8 cellular contexts compared by ENCODE assay signal in the genomic region with DNA sequence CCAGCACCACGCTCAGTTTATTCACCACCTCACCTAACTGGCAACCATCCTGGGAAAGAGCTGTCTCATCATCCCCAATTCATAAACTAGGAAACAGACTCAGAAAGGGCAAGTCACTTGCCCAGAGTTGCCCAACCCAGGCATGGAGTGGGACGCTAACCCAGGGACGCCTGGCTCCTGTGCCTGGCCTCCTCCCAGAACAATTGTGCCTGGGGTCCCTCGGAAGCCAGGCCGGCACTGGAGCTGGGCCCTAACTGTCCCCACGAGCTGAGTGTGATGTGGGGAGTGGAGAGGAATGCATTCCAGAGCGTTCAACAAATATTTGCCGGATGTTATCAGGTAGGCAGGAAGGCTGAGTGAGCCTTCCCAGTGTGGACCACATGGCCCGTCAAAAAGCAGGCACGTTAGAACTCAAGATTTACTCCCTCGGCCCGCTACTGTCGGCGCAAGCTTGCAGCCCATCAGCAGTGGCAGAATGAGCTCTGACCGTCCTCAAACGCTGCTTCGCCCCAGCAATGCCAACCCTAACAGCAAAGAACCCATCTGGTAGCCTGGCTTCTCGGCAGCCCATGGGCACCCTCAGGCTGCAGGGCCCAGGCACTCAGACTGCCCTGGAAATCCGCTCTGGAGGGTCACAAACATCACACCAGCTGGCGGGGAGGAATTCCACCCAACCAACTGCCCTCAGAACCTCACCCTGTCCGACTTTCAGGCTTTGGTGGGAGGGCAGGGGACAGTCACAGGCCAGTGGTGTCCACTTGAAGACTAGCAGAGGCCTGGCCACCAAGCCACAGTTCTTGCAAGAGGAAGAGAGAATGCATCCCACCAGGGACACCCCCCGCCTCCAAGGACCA. TPM values are rescaled to one million over a fixed set of nuclear protein-coding genes. Genes with fewer than 3 reads are reported as not detected.
DNase-seq lines count a peak whose midpoint lies in the region; ATAC-seq and TF ChIP-seq lines count a peak whose summit lies in the region.

No MANE protein-coding gene starts in this region.

- WGBS in prostate gland: 33% methylated on average over 22 of the region's 22 CpGs

- peaks cover 45% of the 10 kb centered on the region for H3K4me1 ChIP-seq in prostate gland (replicated peaks)

- no peaks in the 10 kb centered on the region for H3K9me3 Mint-ChIP-seq in Calu3 (ENCODE audit: low read depth, unreplicated experiment)
- no peaks in the 10 kb centered on the region for H3K9me3 Mint-ChIP-seq in activated CD4-positive, alpha-beta memory T cell treated with anti-CD3 and anti-CD28 coated beads, Interleukin-2, amount 10 ng/mL, durations not matched to agents 7 days and 5 days

- no peaks in the 10 kb centered on the region for H3K9me3 ChIP-seq in prostate gland

- peak; percentile 13 for ATAC-seq in Right ventricle myocardium superior (ENCODE audit: poor library complexity)
- ATAC-seq in GM19395 (IDR thresholded peaks at IDR 0.05; ENCODE audit: unreplicated experiment): no peak

- CTCF ChIA-PET in Calu3 (lab: Charles Lee): interaction anchor here (0.8 to 2.0 kb wide), 9 partner anchors 8 to 118 kb away, joined by 3 to 9 read pairs (median 4); a partner anchor contains a TSS
- CTCF ChIA-PET in activated CD4-positive, alpha-beta memory T cell treated with anti-CD3 and anti-CD28 coated beads, Interleukin-2, amount 10 ng/mL, durations not matched to agents 7 days and 5 days (lab: Charles Lee): interaction anchor here (0.5 to 1.3 kb wide), 2 partner anchors 11 to 130 kb away, joined by 3 to 4 read pairs; a partner anchor contains a TSS

- no peak overlapping the region for H3K4me3 ChIP-seq in prostate gland

- TSS peak; percentile 30 for BruUV-seq in Calu3 (replicated peaks; lab: Mats Ljungman, UMichigan)

- H3K36me3 ChIP-seq in prostate gland: no peaks in the 10 kb centered on the region

- peak; percentile 10 for TF ChIP-seq POLR2A in prostate gland (IDR thresholded peaks at IDR 0.05)

- H3K27ac ChIP-seq in prostate gland: peak overlapping the region; percentile 96 to 99

- DNase-seq in Calu3 (no peak), Right ventricle myocardium superior (no peak), prostate gland (ENCODE audit: low spot score) (peak; percentile 69), DMS79 (lab: John Stamatoyannopoulos, UW) (no peak), DMS153 treated with DMSO at 0.1 percent for 48 hours (lab: John Stamatoyannopoulos, UW; ENCODE audit: unreplicated experiment) (no peak), NCI-H2196 treated with DMSO at 0.1 percent for 48 hours (lab: John Stamatoyannopoulos, UW; ENCODE audit: unreplicated experiment) (no peak)
- DNase-seq in activated CD4-positive, alpha-beta memory T cell treated with anti-CD3 and anti-CD28 coated beads, Interleukin-2, amount 10 ng/mL, durations not matched to agents 7 days and 5 days: no peak

- H3K27me3 ChIP-seq in prostate gland (replicated peaks; ENCODE audit: insufficient read depth): no peaks in the 10 kb centered on the region

- H3K27ac Mint-ChIP-seq in Calu3 (ENCODE audit: unreplicated experiment): peak overlapping the region; percentile 61
- H3K27ac Mint-ChIP-seq in activated CD4-positive, alpha-beta memory T cell treated with anti-CD3 and anti-CD28 coated beads, Interleukin-2, amount 10 ng/mL, durations not matched to agents 7 days and 5 days: peak overlapping the region; percentile 63

- H3K4me1 Mint-ChIP-seq in Calu3 (ENCODE audit: low read depth, unreplicated experiment): peaks cover 56% of the 10 kb centered on the region
- H3K4me1 Mint-ChIP-seq in activated CD4-positive, alpha-beta memory T cell treated with anti-CD3 and anti-CD28 coated beads, Interleukin-2, amount 10 ng/mL, durations not matched to agents 7 days and 5 days: peaks cover 85% of the 10 kb centered on the region

- intact Hi-C loops in Calu3 (cut with micrococcal nuclease; ENCODE audit: unreplicated experiment) (loop anchor here (2.0 kb wide), 1 partner anchor 51 kb away; no protein-coding TSS in a partner anchor), Right ventricle myocardium superior (cut with DNase I) (no loop called here), prostate gland (cut with DNase I) (no loop called here)

- H3K27me3 Mint-ChIP-seq in Calu3 (ENCODE audit: unreplicated experiment): no peaks in the 10 kb centered on the region
- no peaks in the 10 kb centered on the region for H3K27me3 Mint-ChIP-seq in activated CD4-positive, alpha-beta memory T cell treated with anti-CD3 and anti-CD28 coated beads, Interleukin-2, amount 10 ng/mL, durations not matched to agents 7 days and 5 days

- POLR2A ChIA-PET in activated CD4-positive, alpha-beta memory T cell treated with anti-CD3 and anti-CD28 coated beads, Interleukin-2, amount 10 ng/mL, durations not matched to agents 7 days and 5 days (lab: Charles Lee): interaction anchor here (1.0 to 23.7 kb wide), 4 partner anchors 13 to 32 kb away, joined by 3 to 355 read pairs (median 6); no protein-coding TSS in a partner anchor

- TF ChIP-seq CTCF in Calu3 (IDR thresholded peaks at IDR 0.05; ENCODE audit: unreplicated experiment): no peak
- no peak for TF ChIP-seq CTCF in prostate gland (IDR thresholded peaks at IDR 0.05)

- H3K36me3 Mint-ChIP-seq in Calu3 (ENCODE audit: insufficient read depth, unreplicated experiment): peaks cover 68% of the 10 kb centered on the region
- H3K36me3 Mint-ChIP-seq in activated CD4-positive, alpha-beta memory T cell treated with anti-CD3 and anti-CD28 coated beads, Interleukin-2, amount 10 ng/mL, durations not matched to agents 7 days and 5 days (ENCODE audit: low read depth): peaks cover 53% of the 10 kb centered on the region

- peak overlapping the region; percentile 54 for H3K4me3 Mint-ChIP-seq in Calu3 (ENCODE audit: low read depth, unreplicated experiment)
- no peak overlapping the region for H3K4me3 Mint-ChIP-seq in activated CD4-positive, alpha-beta memory T cell treated with anti-CD3 and anti-CD28 coated beads, Interleukin-2, amount 10 ng/mL, durations not matched to agents 7 days and 5 days

RNA-seq across cellular contexts. Expression of a gene that starts 35.6 kb away (rescaled TPM):
- total RNA-seq in Calu3 (2022) (526 and 606 TPM in 2 replicates), Right ventricle myocardium superior (138 TPM), prostate gland (100 to 1,000 TPM; 295 to 329 TPM)
- 100 to 1,000 TPM; 840 to 865 TPM for total RNA-seq in activated CD4-positive, alpha-beta memory T cell treated with anti-CD3 and anti-CD28 coated beads, Interleukin-2, amount 10 ng/mL, durations not matched to agents 7 days and 5 days
